16 cellular contexts compared by ENCODE assay signal in the genomic region with DNA sequence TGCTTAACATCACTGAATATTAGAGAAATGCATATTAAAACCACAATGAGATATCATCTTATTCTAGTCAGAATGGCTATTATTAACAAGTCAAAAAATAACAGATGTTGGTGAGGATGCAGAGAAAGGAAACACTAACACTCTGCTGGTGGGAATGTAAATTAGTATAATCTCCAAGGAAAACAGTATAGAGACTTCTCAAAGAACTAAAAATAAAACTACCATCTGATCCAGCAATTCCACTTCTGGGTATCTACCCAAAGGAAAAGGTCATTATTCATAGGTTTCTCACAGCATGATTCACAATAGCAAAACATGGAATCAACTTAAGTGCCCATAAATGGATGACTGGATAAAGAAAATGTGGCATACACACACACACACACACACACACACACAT.
"Had no signal": no experiment of that assay in that cellular context is flagged by ENCODE, and none has a peak within 500 bp of the region (broad histone marks: within the 10 kb centered on the region; RNA-seq: fewer than 3 reads in every experiment).

No MANE protein-coding gene starts in this region.

- DNase-seq: activated CD4-positive, alpha-beta T cell treated with anti-CD3 and anti-CD28 coated beads, Interleukin-2, amount 50 U/mL, for 4 hours; activated gamma-delta T cell treated with Interleukin-2 at 50 U/mL for 16 hours; body of pancreas; cortex of kidney; erythroblast; hypothalamus; midbrain; nephron progenitor cell; nucleus accumbens; stimulated activated CD8-positive, alpha-beta memory T cell treated with anti-CD3 and anti-CD28 coated beads, Interleukin-4, amount 100 ng/mL, for 48 hours; stimulated activated naive CD4-positive, alpha-beta T cell treated with Interleukin-2 at 50 U/mL for 16 hours; substantia nigra; tibial artery had no signal

- ATAC-seq: body of pancreas, foreskin keratinocyte, left lobe of liver, sciatic nerve had no signal

- H3K4me3 ChIP-seq: body of pancreas, tibial artery had no signal
